In genomic region chr10:24669285-24669861, GRCh38 we compare ENCODE assay signal across 2 cellular contexts.
TF ChIP-seq lines count a peak whose summit lies in the region.

No MANE protein-coding gene starts in this region.

TF ChIP-seq in SK-N-SH, 30 proteins besides CTCF, POLR2A, EP300 and RAD21 (continued from another document):
- TF ChIP-seq, protein P1, sequence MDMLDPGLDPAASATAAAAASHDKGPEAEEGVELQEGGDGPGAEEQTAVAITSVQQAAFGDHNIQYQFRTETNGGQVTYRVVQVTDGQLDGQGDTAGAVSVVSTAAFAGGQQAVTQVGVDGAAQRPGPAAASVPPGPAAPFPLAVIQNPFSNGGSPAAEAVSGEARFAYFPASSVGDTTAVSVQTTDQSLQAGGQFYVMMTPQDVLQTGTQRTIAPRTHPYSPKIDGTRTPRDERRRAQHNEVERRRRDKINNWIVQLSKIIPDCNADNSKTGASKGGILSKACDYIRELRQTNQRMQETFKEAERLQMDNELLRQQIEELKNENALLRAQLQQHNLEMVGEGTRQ (IDR thresholded peaks at IDR 0.05; ENCODE audit: borderline replicate concordance, low read depth, low read length): no peak
- TF ChIP-seq MXI1 (IDR thresholded peaks at IDR 0.05; ENCODE audit: low read depth, low read length): no peak
- TF ChIP-seq EZH2phosphoT487 (IDR thresholded peaks at IDR 0.05; ENCODE audit: borderline replicate concordance, low read depth): no peak
- no peak for TF ChIP-seq USF1 (IDR thresholded peaks at IDR 0.05; ENCODE audit: borderline replicate concordance, low read depth)

TF ChIP-seq in SK-N-SH treated with all-trans-retinoic acid at 6 μM for 48 hours, 23 proteins besides CTCF, POLR2A, EP300 and RAD21 (continued from another document):
- TF ChIP-seq, protein P2, sequence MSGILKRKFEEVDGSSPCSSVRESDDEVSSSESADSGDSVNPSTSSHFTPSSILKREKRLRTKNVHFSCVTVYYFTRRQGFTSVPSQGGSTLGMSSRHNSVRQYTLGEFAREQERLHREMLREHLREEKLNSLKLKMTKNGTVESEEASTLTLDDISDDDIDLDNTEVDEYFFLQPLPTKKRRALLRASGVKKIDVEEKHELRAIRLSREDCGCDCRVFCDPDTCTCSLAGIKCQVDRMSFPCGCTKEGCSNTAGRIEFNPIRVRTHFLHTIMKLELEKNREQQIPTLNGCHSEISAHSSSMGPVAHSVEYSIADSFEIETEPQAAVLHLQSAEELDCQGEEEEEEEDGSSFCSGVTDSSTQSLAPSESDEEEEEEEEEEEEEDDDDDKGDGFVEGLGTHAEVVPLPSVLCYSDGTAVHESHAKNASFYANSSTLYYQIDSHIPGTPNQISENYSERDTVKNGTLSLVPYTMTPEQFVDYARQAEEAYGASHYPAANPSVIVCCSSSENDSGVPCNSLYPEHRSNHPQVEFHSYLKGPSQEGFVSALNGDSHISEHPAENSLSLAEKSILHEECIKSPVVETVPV (CRISPR knock-in tag; IDR thresholded peaks at IDR 0.05): no peak
- no peak for TF ChIP-seq ZFP30 (CRISPR knock-in tag; IDR thresholded peaks at IDR 0.05)
- no peak for TF ChIP-seq TSHZ2 (CRISPR knock-in tag; IDR thresholded peaks at IDR 0.05)
- no peak for TF ChIP-seq ZNF565 (CRISPR knock-in tag; conservative IDR thresholded peaks at IDR 0.05; ENCODE audit: low read depth)
- no peak for TF ChIP-seq ZNF8 (CRISPR knock-in tag; IDR thresholded peaks at IDR 0.05)
- no peak for TF ChIP-seq OSR1 (CRISPR knock-in tag; IDR thresholded peaks at IDR 0.05)
- TF ChIP-seq, protein P3, sequence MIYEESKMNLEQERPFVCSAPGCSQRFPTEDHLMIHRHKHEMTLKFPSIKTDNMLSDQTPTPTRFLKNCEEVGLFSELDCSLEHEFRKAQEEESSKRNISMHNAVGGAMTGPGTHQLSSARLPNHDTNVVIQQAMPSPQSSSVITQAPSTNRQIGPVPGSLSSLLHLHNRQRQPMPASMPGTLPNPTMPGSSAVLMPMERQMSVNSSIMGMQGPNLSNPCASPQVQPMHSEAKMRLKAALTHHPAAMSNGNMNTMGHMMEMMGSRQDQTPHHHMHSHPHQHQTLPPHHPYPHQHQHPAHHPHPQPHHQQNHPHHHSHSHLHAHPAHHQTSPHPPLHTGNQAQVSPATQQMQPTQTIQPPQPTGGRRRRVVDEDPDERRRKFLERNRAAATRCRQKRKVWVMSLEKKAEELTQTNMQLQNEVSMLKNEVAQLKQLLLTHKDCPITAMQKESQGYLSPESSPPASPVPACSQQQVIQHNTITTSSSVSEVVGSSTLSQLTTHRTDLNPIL (CRISPR knock-in tag; IDR thresholded peaks at IDR 0.05; ENCODE audit: low read depth): no peak
- no peak for TF ChIP-seq PPARA (CRISPR knock-in tag; IDR thresholded peaks at IDR 0.05; ENCODE audit: borderline replicate concordance)
- no peak for TF ChIP-seq TOX (CRISPR knock-in tag; IDR thresholded peaks at IDR 0.05; ENCODE audit: borderline replicate concordance)
- no peak for TF ChIP-seq CSDC2 (CRISPR knock-in tag; IDR thresholded peaks at IDR 0.05)
- TF ChIP-seq POU6F1 (CRISPR knock-in tag; IDR thresholded peaks at IDR 0.05; ENCODE audit: borderline replicate concordance, low read depth): no peak
- no peak for TF ChIP-seq RARB (CRISPR knock-in tag; IDR thresholded peaks at IDR 0.05)
